In the genomic region with DNA sequence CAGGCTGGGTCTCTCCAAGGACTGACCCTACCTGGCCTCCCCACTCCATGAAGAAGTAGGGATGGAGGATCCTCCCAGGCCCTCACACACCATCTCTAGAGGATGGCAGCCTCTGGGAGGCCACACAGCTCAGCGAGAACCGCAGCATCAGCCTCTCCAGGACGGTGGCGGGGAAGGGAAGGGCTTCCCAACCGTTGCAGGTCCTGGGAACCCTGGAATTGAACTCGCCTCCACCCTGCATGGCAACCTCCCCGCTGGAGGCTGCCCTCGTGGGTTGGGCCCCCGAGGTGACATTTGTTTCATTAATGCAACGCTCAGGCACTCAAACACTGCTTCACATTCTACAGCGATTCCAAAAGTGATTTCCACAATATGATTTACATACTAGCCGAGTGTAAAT, we compare ENCODE assay signal across 8 cellular contexts. TPM values are rescaled to one million over a fixed set of nuclear protein-coding genes. Genes with fewer than 3 reads are reported as not detected.
"Had no signal": no experiment of that assay in that cellular context is flagged by ENCODE, and none has a peak within 500 bp of the region (broad histone marks: within the 10 kb centered on the region; RNA-seq: fewer than 3 reads in every experiment).

No MANE protein-coding gene starts in this region.

- DNase-seq: GM23248, GOT3, H9, HCEC 1CT, IMR-90 had no signal

- H3K4me3 ChIP-seq: GM23248 had no signal

- FAIRE-seq: H54, HTR-8/SVneo had no signal

- H3K9ac ChIP-seq: GM23248 had no signal

- H3K27ac ChIP-seq: GM23248 had no signal

- H2AFZ ChIP-seq: GM23248 had no signal

RNA-seq across cellular contexts. Expression of a gene that starts 58.5 kb away (rescaled TPM):
- total RNA-seq: HT-29 had no signal
